In genomic region chr1:162631546-162632233, GRCh38 we compare ENCODE assay signal across 11 cellular contexts. TPM values are rescaled to one million over a fixed set of nuclear protein-coding genes. Genes with fewer than 3 reads are reported as not detected.
DNase-seq lines count a peak whose midpoint lies in the region; ATAC-seq, FAIRE-seq and TF ChIP-seq lines count a peak whose summit lies in the region.
"Had no signal": no experiment of that assay in that cellular context is flagged by ENCODE, and none has a peak within 500 bp of the region (broad histone marks: within the 10 kb centered on the region; RNA-seq: fewer than 3 reads in every experiment).

No MANE protein-coding gene starts in this region.

- H3K9me3 Mint-ChIP-seq in activated CD4-positive, alpha-beta memory T cell treated with anti-CD3 and anti-CD28 coated beads, Interleukin-2, amount 10 ng/mL, durations not matched to agents 7 days and 5 days: no peaks in the 10 kb centered on the region
- H3K9me3 Mint-ChIP-seq: activated naive CD4-positive, alpha-beta T cell treated with anti-CD3 and anti-CD28 coated beads, Interleukin-2, amount 50 U/mL, for 24 hours; naive B cell had no signal

- H3K27me3 ChIP-seq in right lobe of liver (no peaks in the 10 kb centered on the region), thoracic aorta (replicated peaks; ENCODE audit: insufficient read depth) (no peaks in the 10 kb centered on the region)

- WGBS in right lobe of liver (ENCODE audit: insufficient coverage, low coverage, low lambda C conversion rate, missing lambda C conversion rate): 56% methylated on average over 11 of the region's 11 CpGs

- no peak overlapping the region for H3K4me3 Mint-ChIP-seq in activated CD4-positive, alpha-beta memory T cell treated with anti-CD3 and anti-CD28 coated beads, Interleukin-2, amount 10 ng/mL, durations not matched to agents 7 days and 5 days
- H3K4me3 Mint-ChIP-seq: activated naive CD4-positive, alpha-beta T cell treated with anti-CD3 and anti-CD28 coated beads, Interleukin-2, amount 50 U/mL, for 24 hours had no signal

- H3K4me1 ChIP-seq in right lobe of liver (no peaks in the 10 kb centered on the region), thoracic aorta (ENCODE audit: control insufficient read depth in 1 of 2, low read depth in 2 of 2) (peaks cover 7 to 49% of the 10 kb centered on the region in 2 donors)

- TF ChIP-seq POLR2A in right lobe of liver (IDR thresholded peaks at IDR 0.05): no peak
- TF ChIP-seq POLR2A in GM12891 (IDR thresholded peaks at IDR 0.05; ENCODE audit: low read depth, low read length): no peak

- CTCF ChIA-PET in activated CD4-positive, alpha-beta memory T cell treated with anti-CD3 and anti-CD28 coated beads, Interleukin-2, amount 10 ng/mL, durations not matched to agents 7 days and 5 days (lab: Charles Lee): interaction anchor here (2.1 kb wide), 1 partner anchor 18 kb away, joined by 12 read pairs; no protein-coding TSS in a partner anchor

- no peak for TF ChIP-seq CTCF in HFF-Myc (IDR thresholded peaks at IDR 0.05; ENCODE audit: low read depth, low read length, missing control alignments)
- TF ChIP-seq CTCF in cardiac fibroblast (IDR thresholded peaks at IDR 0.05; ENCODE audit: low read depth, low read length): no peak
- no peak for TF ChIP-seq CTCF in right lobe of liver (IDR thresholded peaks at IDR 0.05)
- no peak for TF ChIP-seq CTCF in thoracic aorta (IDR thresholded peaks at IDR 0.05)

- H3K36me3 Mint-ChIP-seq in activated CD4-positive, alpha-beta memory T cell treated with anti-CD3 and anti-CD28 coated beads, Interleukin-2, amount 10 ng/mL, durations not matched to agents 7 days and 5 days (ENCODE audit: low read depth): no peaks in the 10 kb centered on the region
- H3K36me3 Mint-ChIP-seq: activated naive CD4-positive, alpha-beta T cell treated with anti-CD3 and anti-CD28 coated beads, Interleukin-2, amount 50 U/mL, for 24 hours; naive B cell had no signal

- intact Hi-C loops in right lobe of liver (cut with DNase I): no loop called here

- FAIRE-seq in GM12891 (lab: Jason Lieb, UNC): no peak

- no peaks in the 10 kb centered on the region for H3K36me3 ChIP-seq in right lobe of liver
- H3K36me3 ChIP-seq in thoracic aorta: no peaks in the 10 kb centered on the region

- peaks cover 8% of the 10 kb centered on the region for H3K4me1 Mint-ChIP-seq in activated CD4-positive, alpha-beta memory T cell treated with anti-CD3 and anti-CD28 coated beads, Interleukin-2, amount 10 ng/mL, durations not matched to agents 7 days and 5 days
- H3K4me1 Mint-ChIP-seq: activated naive CD4-positive, alpha-beta T cell treated with anti-CD3 and anti-CD28 coated beads, Interleukin-2, amount 50 U/mL, for 24 hours; naive B cell had no signal

- no peak overlapping the region for H3K27ac Mint-ChIP-seq in activated CD4-positive, alpha-beta memory T cell treated with anti-CD3 and anti-CD28 coated beads, Interleukin-2, amount 10 ng/mL, durations not matched to agents 7 days and 5 days
- H3K27ac Mint-ChIP-seq: activated naive CD4-positive, alpha-beta T cell treated with anti-CD3 and anti-CD28 coated beads, Interleukin-2, amount 50 U/mL, for 24 hours; naive B cell had no signal

- POLR2A ChIA-PET in activated CD4-positive, alpha-beta memory T cell treated with anti-CD3 and anti-CD28 coated beads, Interleukin-2, amount 10 ng/mL, durations not matched to agents 7 days and 5 days (lab: Charles Lee): no interaction called here

- peak; percentile 31 to 53 (median 46) for ATAC-seq in right lobe of liver
- no peak for ATAC-seq in thoracic aorta (ENCODE audit: insufficient number of reproducible peaks, low FRiP score, low read depth)
- no peak for ATAC-seq in GM19452 (IDR thresholded peaks at IDR 0.05; ENCODE audit: unreplicated experiment)
- no peak for ATAC-seq in HG02870 (IDR thresholded peaks at IDR 0.05; ENCODE audit: unreplicated experiment)
- ATAC-seq: stimulated activated naive CD8-positive, alpha-beta T cell treated with anti-CD3 and anti-CD28 coated beads, Interleukin-15, Interleukin-2, amounts not matched to agents 100 U/mL and 50 U/mL, for 24 hours had no signal

- H3K4me3 ChIP-seq in HFF-Myc (replicated peaks; ENCODE audit: low read depth, low read length) (peak overlapping the region; percentile 64), cardiac fibroblast (replicated peaks in 1 of 2; ENCODE audit: low read depth in 2 of 2, low read length in 2 of 2) (peak overlapping the region; percentile 59 to 72), right lobe of liver (peak overlapping the region in 1 of 3 donors; percentile 9), thoracic aorta (peak overlapping the region; percentile 78)

- no peak for DNase-seq in HFF-Myc (ENCODE audit: extremely low read depth, low read depth)
- peak; percentile 78 to 86 for DNase-seq in cardiac fibroblast (ENCODE audit: low read depth in 2 of 2)
- DNase-seq in right lobe of liver: no peak
- no peak for DNase-seq in thoracic aorta (ENCODE audit: low spot score)
- DNase-seq in activated CD4-positive, alpha-beta memory T cell treated with anti-CD3 and anti-CD28 coated beads, Interleukin-2, amount 10 ng/mL, durations not matched to agents 7 days and 5 days: no peak
- DNase-seq in GM12891 (ENCODE audit: insufficient read length, low spot score): no peak
- DNase-seq: naive B cell; stimulated activated naive CD8-positive, alpha-beta T cell treated with anti-CD3 and anti-CD28 coated beads, Interleukin-15, Interleukin-2, amounts not matched to agents 100 U/mL and 50 U/mL, for 24 hours had no signal

- H3K27ac ChIP-seq in right lobe of liver: peak overlapping the region; percentile 32 to 61 (median 57)
- peak overlapping the region; percentile 86 to 91 for H3K27ac ChIP-seq in thoracic aorta

- H3K27me3 Mint-ChIP-seq in activated CD4-positive, alpha-beta memory T cell treated with anti-CD3 and anti-CD28 coated beads, Interleukin-2, amount 10 ng/mL, durations not matched to agents 7 days and 5 days: peaks cover 3% of the 10 kb centered on the region

- H3K9me3 ChIP-seq in right lobe of liver (no peaks in the 10 kb centered on the region), thoracic aorta (no peaks in the 10 kb centered on the region)

TF ChIP-seq in GM12891, 5 proteins besides CTCF, POLR2A, EP300 and RAD21:
- TF ChIP-seq TAF1 (IDR thresholded peaks at IDR 0.05; ENCODE audit: low read depth, low read length) (no peak), PAX5 (IDR thresholded peaks at IDR 0.05; ENCODE audit: insufficient read depth, low read length, severe bottlenecking) (no peak), SPI1 (IDR thresholded peaks at IDR 0.05; ENCODE audit: low read depth, low read length) (no peak), POLR2AphosphoS5 (IDR thresholded peaks at IDR 0.05; ENCODE audit: low read depth, low read length) (no peak)
TF ChIP-seq in GM12891: peak in this region for 0.

RNA-seq across cellular contexts. Expression of gene DDR2, which starts 0.6 kb away (rescaled TPM):
- total RNA-seq in right lobe of liver: 1 to 10 TPM; 2.7 to 4.7 (median 3.1) TPM
- 100 to 1,000 TPM; 133 to 144 TPM for total RNA-seq in thoracic aorta
- under 1 TPM; 0.15 to 0.18 TPM for total RNA-seq in activated CD4-positive, alpha-beta memory T cell treated with anti-CD3 and anti-CD28 coated beads, Interleukin-2, amount 10 ng/mL, durations not matched to agents 7 days and 5 days
- 4.9 TPM for polyA plus RNA-seq in GM12891 (2012; ENCODE audit: low read depth, missing spikeins)

Comparison
In these comparisons a context has a peak if more than half of its experiments do, and no peak if none do; other contexts are left out.
1. DNase-seq: peak in cardiac fibroblast (2 of 2); none in HFF-Myc (single experiment), right lobe of liver (0 of 3), thoracic aorta (single experiment), activated CD4-positive, alpha-beta memory T cell treated with anti-CD3 and anti-CD28 coated beads, Interleukin-2, amount 10 ng/mL, durations not matched to agents 7 days and 5 days (single experiment) and GM12891 (single experiment).
2. ATAC-seq: peak in right lobe of liver (4 of 4); none in thoracic aorta (single experiment), GM19452 (single experiment) and HG02870 (single experiment).
3. RNA of gene DDR2, which starts 0.6 kb away (total RNA-seq): 133 to 144 TPM in thoracic aorta; 2.7 to 4.7 TPM in right lobe of liver and 0.15 to 0.18 TPM in activated CD4-positive, alpha-beta memory T cell treated with anti-CD3 and anti-CD28 coated beads, Interleukin-2, amount 10 ng/mL, durations not matched to agents 7 days and 5 days; every median in the first group is over 10 times any median in the second.